26 cellular contexts compared by ENCODE assay signal in genomic region chr11:74840486-74840885, GRCh38.
DNase-seq lines count a peak whose midpoint lies in the region; ATAC-seq, FAIRE-seq and TF ChIP-seq lines count a peak whose summit lies in the region.
"Had no signal": no experiment of that assay in that cellular context is flagged by ENCODE, and none has a peak within 500 bp of the region (broad histone marks: within the 10 kb centered on the region; RNA-seq: fewer than 3 reads in every experiment).

No MANE protein-coding gene starts in this region.

- no peaks in the 10 kb centered on the region for H3K79me2 ChIP-seq in astrocyte (ENCODE audit: insufficient read depth, low read length)

- TF ChIP-seq CTCF in astrocyte (IDR thresholded peaks at IDR 0.05; ENCODE audit: insufficient read depth, low read depth, low read length) (no peak), endothelial cell (IDR thresholded peaks at IDR 0.05; ENCODE audit: unreplicated experiment) (no peak), nephron progenitor cell (IDR thresholded peaks at IDR 0.05) (no peak)

- H3K27me3 ChIP-seq in CD4-positive, CD25-positive, alpha-beta regulatory T cell (ENCODE audit: control insufficient read depth, insufficient read depth, low read length) = no peaks in the 10 kb centered on the region
- no peaks in the 10 kb centered on the region for H3K27me3 ChIP-seq in astrocyte (ENCODE audit: insufficient read depth, low read length)
- H3K27me3 ChIP-seq: BLaER1, MG63, SJCRH30 had no signal

- peaks cover 5% of the 10 kb centered on the region for H4K20me1 ChIP-seq in astrocyte (ENCODE audit: insufficient read depth, low read length)
- H4K20me1 ChIP-seq: BLaER1 had no signal

- H3K27me3 Mint-ChIP-seq in CD4-positive, CD25-positive, alpha-beta regulatory T cell = no peaks in the 10 kb centered on the region
- no peaks in the 10 kb centered on the region for H3K27me3 Mint-ChIP-seq in astrocyte (ENCODE audit: low read depth, unreplicated experiment)
- peaks cover 7% of the 10 kb centered on the region for H3K27me3 Mint-ChIP-seq in endothelial cell (ENCODE audit: unreplicated experiment)
- no peaks in the 10 kb centered on the region for H3K27me3 Mint-ChIP-seq in nephron progenitor cell (ENCODE audit: low read depth, poor library complexity)
- H3K27me3 Mint-ChIP-seq in activated T-helper 1 cell treated with anti-CD3 and anti-CD28 coated beads, Interleukin-12 subunit alpha, Interleukin-12 subunit beta, Interleukin-2, Interleukin-4 antibody, amounts not matched to agents 30 ng/mL and 10 ng/mL and 1 ng/mL, durations not matched to agents 14 hours and 24 hours and 36 hours (ENCODE audit: insufficient read depth) = no peaks in the 10 kb centered on the region
- H3K27me3 Mint-ChIP-seq: CD4-positive, alpha-beta T cell had no signal

- no peak overlapping the region for H3K27ac ChIP-seq in CD4-positive, CD25-positive, alpha-beta regulatory T cell (ENCODE audit: insufficient read depth, low read length, poor library complexity, severe bottlenecking)
- H3K27ac ChIP-seq in astrocyte (ENCODE audit: low read depth, low read length) = no peak overlapping the region
- H3K27ac ChIP-seq: BLaER1, PC-9, SJCRH30 had no signal

- peak overlapping the region; percentile 5 to 73 (median 56) for H3K27ac Mint-ChIP-seq in CD4-positive, CD25-positive, alpha-beta regulatory T cell
- H3K27ac Mint-ChIP-seq in astrocyte (ENCODE audit: unreplicated experiment) = no peak overlapping the region
- H3K27ac Mint-ChIP-seq in endothelial cell (ENCODE audit: unreplicated experiment) = peak overlapping the region; percentile 90
- peak overlapping the region; percentile 93 for H3K27ac Mint-ChIP-seq in nephron progenitor cell
- H3K27ac Mint-ChIP-seq in activated T-helper 1 cell treated with anti-CD3 and anti-CD28 coated beads, Interleukin-12 subunit alpha, Interleukin-12 subunit beta, Interleukin-2, Interleukin-4 antibody, amounts not matched to agents 30 ng/mL and 10 ng/mL and 1 ng/mL, durations not matched to agents 14 hours and 24 hours and 36 hours = no peak overlapping the region
- H3K27ac Mint-ChIP-seq: CD4-positive, alpha-beta T cell had no signal

- no peak for ATAC-seq in CD4-positive, CD25-positive, alpha-beta regulatory T cell (ENCODE audit: low read depth in 2 of 2)
- ATAC-seq in GM19035 (IDR thresholded peaks at IDR 0.05; ENCODE audit: unreplicated experiment) = no peak
- ATAC-seq: Right ventricle myocardium inferior, SK-N-SH treated with all-trans-retinoic acid at 6 μM for 48 hours had no signal

- no peak for DNase-seq in CD4-positive, CD25-positive, alpha-beta regulatory T cell
- DNase-seq in astrocyte (ENCODE audit: low read depth) (no peak), endothelial cell (ENCODE audit: low spot score) (no peak), nephron progenitor cell (no peak), posterior vena cava (ENCODE audit: low spot score) (no peak), GDM1 (lab: John Stamatoyannopoulos, UW) (no peak)
- no peak for DNase-seq in activated T-helper 1 cell treated with anti-CD3 and anti-CD28 coated beads, Interleukin-12 subunit alpha, Interleukin-12 subunit beta, Interleukin-2, Interleukin-4 antibody, amounts not matched to agents 30 ng/mL and 10 ng/mL and 1 ng/mL, durations not matched to agents 14 hours and 24 hours and 36 hours (ENCODE audit: low spot score)
- DNase-seq: Caco-2; CD4-positive, alpha-beta T cell; EL; GF-D8; KG1; MG63; NCI-H1105 treated with DMSO at 0.1 percent for 48 hours; NCI-H146; NCI-H1930; NCI-H446; NCI-H526; NK-92 treated with Interleukin-12 subunit alpha and Interleukin-12 subunit beta, amount 100 ng/mL, for 24 hours; PC-9; SJCRH30 had no signal

- H3K4me1 Mint-ChIP-seq in CD4-positive, CD25-positive, alpha-beta regulatory T cell = peaks cover 2 to 15% (median 7%) of the 10 kb centered on the region in 4 donors
- H3K4me1 Mint-ChIP-seq in astrocyte (ENCODE audit: low read depth, unreplicated experiment) (peaks cover 23% of the 10 kb centered on the region), endothelial cell (ENCODE audit: unreplicated experiment) (peaks cover 16% of the 10 kb centered on the region), nephron progenitor cell (no peaks in the 10 kb centered on the region)
- peaks cover 4% of the 10 kb centered on the region for H3K4me1 Mint-ChIP-seq in activated T-helper 1 cell treated with anti-CD3 and anti-CD28 coated beads, Interleukin-12 subunit alpha, Interleukin-12 subunit beta, Interleukin-2, Interleukin-4 antibody, amounts not matched to agents 30 ng/mL and 10 ng/mL and 1 ng/mL, durations not matched to agents 14 hours and 24 hours and 36 hours (ENCODE audit: low read depth)

- H3K9me3 Mint-ChIP-seq in CD4-positive, CD25-positive, alpha-beta regulatory T cell = no peaks in the 10 kb centered on the region
- H3K9me3 Mint-ChIP-seq in astrocyte (ENCODE audit: unreplicated experiment) (no peaks in the 10 kb centered on the region), endothelial cell (ENCODE audit: unreplicated experiment) (no peaks in the 10 kb centered on the region), nephron progenitor cell (no peaks in the 10 kb centered on the region)
- H3K9me3 Mint-ChIP-seq in activated T-helper 1 cell treated with anti-CD3 and anti-CD28 coated beads, Interleukin-12 subunit alpha, Interleukin-12 subunit beta, Interleukin-2, Interleukin-4 antibody, amounts not matched to agents 30 ng/mL and 10 ng/mL and 1 ng/mL, durations not matched to agents 14 hours and 24 hours and 36 hours = no peaks in the 10 kb centered on the region
- H3K9me3 Mint-ChIP-seq: CD4-positive, alpha-beta T cell had no signal

- H3K9me3 ChIP-seq in CD4-positive, CD25-positive, alpha-beta regulatory T cell (ENCODE audit: control insufficient read depth in 2 of 2, low read length in 2 of 2) = no peaks in the 10 kb centered on the region
- H3K9me3 ChIP-seq in astrocyte (ENCODE audit: insufficient read depth, low read depth, low read length) = no peaks in the 10 kb centered on the region
- H3K9me3 ChIP-seq: BLaER1, Caco-2, MG63, SJCRH30 had no signal

- no peak for FAIRE-seq in astrocyte (lab: Jason Lieb, UNC)
- FAIRE-seq: GM12891 had no signal

- H3K4me3 Mint-ChIP-seq in CD4-positive, CD25-positive, alpha-beta regulatory T cell = no peak overlapping the region
- H3K4me3 Mint-ChIP-seq in astrocyte (ENCODE audit: unreplicated experiment) = no peak overlapping the region
- H3K4me3 Mint-ChIP-seq in endothelial cell (ENCODE audit: unreplicated experiment) = no peak overlapping the region
- no peak overlapping the region for H3K4me3 Mint-ChIP-seq in nephron progenitor cell
- no peak overlapping the region for H3K4me3 Mint-ChIP-seq in activated T-helper 1 cell treated with anti-CD3 and anti-CD28 coated beads, Interleukin-12 subunit alpha, Interleukin-12 subunit beta, Interleukin-2, Interleukin-4 antibody, amounts not matched to agents 30 ng/mL and 10 ng/mL and 1 ng/mL, durations not matched to agents 14 hours and 24 hours and 36 hours
- H3K4me3 Mint-ChIP-seq: CD4-positive, alpha-beta T cell had no signal

- intact Hi-C loops in activated T-helper 1 cell treated with anti-CD3 and anti-CD28 coated beads, Interleukin-12 subunit alpha, Interleukin-12 subunit beta, Interleukin-2, Interleukin-4 antibody, amounts not matched to agents 30 ng/mL and 10 ng/mL and 1 ng/mL, durations not matched to agents 14 hours and 24 hours and 36 hours (cut with micrococcal nuclease) = no loop called here
- intact Hi-C loops in posterior vena cava (cut with DNase I) = no loop called here

- no peak overlapping the region for H3K4me3 ChIP-seq in CD4-positive, CD25-positive, alpha-beta regulatory T cell (ENCODE audit: low read depth, low read length)
- H3K4me3 ChIP-seq in astrocyte (ENCODE audit: insufficient read depth, low read depth, low read length) = no peak overlapping the region
- H3K4me3 ChIP-seq: BLaER1, MG63, PC-9, SJCRH30 had no signal

- peak overlapping the region; percentile 7 for H3K4me2 ChIP-seq in astrocyte (ENCODE audit: low read length)
- H3K4me2 ChIP-seq: BLaER1, PC-9 had no signal

- no peak overlapping the region for H2AFZ ChIP-seq in astrocyte (ENCODE audit: low read depth, low read length)
- H2AFZ ChIP-seq: PC-9 had no signal

- peaks cover 59% of the 10 kb centered on the region for H3K36me3 Mint-ChIP-seq in CD4-positive, CD25-positive, alpha-beta regulatory T cell
- H3K36me3 Mint-ChIP-seq in astrocyte (ENCODE audit: low read depth, unreplicated experiment) = peaks cover 24% of the 10 kb centered on the region
- H3K36me3 Mint-ChIP-seq in endothelial cell (ENCODE audit: low read depth, unreplicated experiment) = peaks cover 23% of the 10 kb centered on the region
- peaks cover 66% of the 10 kb centered on the region for H3K36me3 Mint-ChIP-seq in nephron progenitor cell (ENCODE audit: low read depth)
- peaks cover 35% of the 10 kb centered on the region for H3K36me3 Mint-ChIP-seq in activated T-helper 1 cell treated with anti-CD3 and anti-CD28 coated beads, Interleukin-12 subunit alpha, Interleukin-12 subunit beta, Interleukin-2, Interleukin-4 antibody, amounts not matched to agents 30 ng/mL and 10 ng/mL and 1 ng/mL, durations not matched to agents 14 hours and 24 hours and 36 hours (ENCODE audit: low read depth)

- H3K36me3 ChIP-seq in CD4-positive, CD25-positive, alpha-beta regulatory T cell (ENCODE audit: control insufficient read depth, insufficient read depth, low read length) = peaks cover 56% of the 10 kb centered on the region
- H3K36me3 ChIP-seq in astrocyte (ENCODE audit: insufficient read depth, low read length) = peaks cover 40% of the 10 kb centered on the region

- no peak overlapping the region for H3K9ac ChIP-seq in astrocyte (ENCODE audit: low read length)
- H3K9ac ChIP-seq: BLaER1 had no signal

- no peaks in the 10 kb centered on the region for H3K4me1 ChIP-seq in CD4-positive, CD25-positive, alpha-beta regulatory T cell (ENCODE audit: control insufficient read depth, insufficient read depth, low read length, poor library complexity, severe bottlenecking)
- peaks cover 4% of the 10 kb centered on the region for H3K4me1 ChIP-seq in astrocyte (ENCODE audit: insufficient read depth, low read length)
- H3K4me1 ChIP-seq: BLaER1, SJCRH30 had no signal

Comparison
In these comparisons a context has a peak if more than half of its experiments do, and no peak if none do; other contexts are left out.
1. H3K27ac Mint-ChIP-seq: peak in CD4-positive, CD25-positive, alpha-beta regulatory T cell (3 of 3), endothelial cell (single experiment) and nephron progenitor cell (single experiment); none in astrocyte (single experiment) and activated T-helper 1 cell treated with anti-CD3 and anti-CD28 coated beads, Interleukin-12 subunit alpha, Interleukin-12 subunit beta, Interleukin-2, Interleukin-4 antibody, amounts not matched to agents 30 ng/mL and 10 ng/mL and 1 ng/mL, durations not matched to agents 14 hours and 24 hours and 36 hours (single experiment).